Comparison of ENCODE assay signal across 18 cellular contexts in the genomic region with DNA sequence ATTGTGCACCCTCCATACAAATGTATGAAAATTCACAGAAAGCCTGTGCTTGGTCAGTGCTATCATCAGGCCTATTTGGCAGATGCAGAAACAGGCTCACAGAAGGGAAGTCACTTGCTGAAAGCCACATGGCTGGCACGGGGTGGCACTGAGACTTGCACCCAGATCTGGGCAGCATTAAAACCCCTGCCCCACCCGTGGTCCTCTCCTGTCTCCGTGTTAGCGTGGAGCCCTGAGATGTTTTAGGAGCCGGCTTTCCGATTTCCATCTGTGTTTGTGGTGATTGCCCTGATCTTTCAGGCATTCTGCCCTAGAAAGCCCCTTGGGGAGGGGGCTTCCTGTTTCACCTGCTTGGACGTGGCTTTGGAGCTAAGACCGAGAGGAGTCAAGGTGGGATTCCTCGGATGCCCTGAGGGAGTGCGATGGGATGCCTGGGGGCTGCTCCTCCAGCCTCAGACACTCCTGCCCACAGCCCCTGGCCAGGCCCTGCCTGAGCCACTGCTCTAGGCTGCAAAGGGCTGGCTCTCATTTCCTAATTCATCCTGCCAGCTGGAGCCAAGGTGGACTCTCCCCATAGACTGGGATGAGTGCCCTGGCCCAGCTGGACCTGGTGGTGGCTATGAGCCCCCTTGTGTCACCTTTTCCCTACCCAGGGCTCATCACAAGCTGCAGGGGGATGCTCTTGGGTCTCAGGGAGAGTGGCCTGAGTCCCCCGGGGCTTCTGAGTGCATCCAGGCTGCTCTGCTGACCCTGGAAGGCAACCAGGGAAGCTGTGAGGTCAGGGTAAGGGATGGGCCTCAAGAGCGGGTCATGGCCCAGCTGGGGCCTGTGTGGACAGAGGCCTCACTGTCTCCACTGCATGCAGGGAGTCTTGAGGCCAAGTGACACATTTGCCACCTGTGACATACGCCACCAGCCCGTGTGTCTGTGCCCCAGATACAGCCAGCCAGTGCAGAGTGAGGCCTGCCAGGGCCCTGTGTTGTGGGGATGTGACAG.
DNase-seq lines count a peak whose midpoint lies in the region; ATAC-seq, FAIRE-seq and TF ChIP-seq lines count a peak whose summit lies in the region.
"Had no signal": no experiment of that assay in that cellular context is flagged by ENCODE, and none has a peak within 500 bp of the region (broad histone marks: within the 10 kb centered on the region; RNA-seq: fewer than 3 reads in every experiment).

No MANE protein-coding gene starts in this region.

- H3K9me3 ChIP-seq in right cardiac atrium (ENCODE audit: control insufficient read depth, low read length) (no peaks in the 10 kb centered on the region), neuronal stem cell (replicated peaks in 1 of 2; ENCODE audit: control insufficient read depth in 2 of 2, insufficient read depth in 1 of 2, low read depth in 1 of 2, low read length in 2 of 2) (no peaks in the 10 kb centered on the region), vagina (no peaks in the 10 kb centered on the region)

- no peak overlapping the region for H2BK12ac ChIP-seq in neuronal stem cell (ENCODE audit: low read length)

- peaks cover 44% of the 10 kb centered on the region for H3K4me1 Mint-ChIP-seq in GM23338

- H3K9me3 Mint-ChIP-seq in GM23338 = no peaks in the 10 kb centered on the region
- H3K9me3 Mint-ChIP-seq: H9, WTC11 had no signal

- peak overlapping the region; percentile 12 for H2AK5ac ChIP-seq in neuronal stem cell (ENCODE audit: low read depth, low read length)

- no peak overlapping the region for H4K8ac ChIP-seq in neuronal stem cell (ENCODE audit: low read depth, low read length)

- no peaks in the 10 kb centered on the region for H3K79me1 ChIP-seq in neuronal stem cell (ENCODE audit: low read depth, low read length)

- H3K27ac Mint-ChIP-seq in GM23338 = no peak overlapping the region
- H3K27ac Mint-ChIP-seq: H9, WTC11 had no signal

- H2BK15ac ChIP-seq in neuronal stem cell (ENCODE audit: low read length) = peak overlapping the region; percentile 75

- FAIRE-seq in bronchial epithelial cell (lab: Jason Lieb, UNC) = peak; percentile 82

- H3K79me2 ChIP-seq in GM23338 (replicated peaks; ENCODE audit: insufficient read depth) = no peaks in the 10 kb centered on the region

- H3K27ac ChIP-seq in right cardiac atrium (ENCODE audit: low read length) (no peak overlapping the region), neuronal stem cell (replicated peaks; ENCODE audit: low read length) (no peak overlapping the region), vagina (no peak overlapping the region), GM23338 (ENCODE audit: low read depth) (no peak overlapping the region)

- H3K9me2 ChIP-seq in GM23338 (ENCODE audit: insufficient read depth) = no peaks in the 10 kb centered on the region

- peaks cover 20% of the 10 kb centered on the region for H3K27me3 Mint-ChIP-seq in GM23338 (ENCODE audit: insufficient read depth, low read depth, poor library complexity)

- no peak overlapping the region for H3K4me3 Mint-ChIP-seq in GM23338
- H3K4me3 Mint-ChIP-seq: H9, WTC11 had no signal

- H3K4me1 ChIP-seq in right cardiac atrium (ENCODE audit: control insufficient read depth, insufficient read depth, low read length) = peaks cover 2% of the 10 kb centered on the region
- peaks cover 29 to 53% of the 10 kb centered on the region in 2 donors for H3K4me1 ChIP-seq in neuronal stem cell (ENCODE audit: control insufficient read depth in 2 of 2, insufficient read depth in 1 of 2, low read depth in 1 of 2, low read length in 2 of 2)
- H3K4me1 ChIP-seq in vagina = peaks cover 4% of the 10 kb centered on the region
- peaks cover 32% of the 10 kb centered on the region; the same call in 1 of the 2 replicates for H3K4me1 ChIP-seq in GM23338 (ENCODE audit: insufficient read depth)

- no peak overlapping the region for H3K4me2 ChIP-seq in neuronal stem cell (ENCODE audit: insufficient read depth, low read length, poor library complexity, severe bottlenecking)
- H3K4me2 ChIP-seq in GM23338 = no peak overlapping the region

- H3K4me3 ChIP-seq in right cardiac atrium (ENCODE audit: low read length) = no peak overlapping the region
- H3K4me3 ChIP-seq in bronchial epithelial cell (ENCODE audit: low read depth, low read length) = no peak overlapping the region
- H3K4me3 ChIP-seq in neuronal stem cell (ENCODE audit: low read length in 2 of 2) = peak overlapping the region in 1 of 2 donors; percentile 1
- no peak overlapping the region for H3K4me3 ChIP-seq in vagina
- H3K4me3 ChIP-seq in GM23338 = no peak overlapping the region

- peak overlapping the region; percentile 70 for H3K18ac ChIP-seq in neuronal stem cell (ENCODE audit: low read length)

- no peaks in the 10 kb centered on the region; the same call in 2 of the 3 replicates for H3K36me3 Mint-ChIP-seq in GM23338 (ENCODE audit: low read depth)
- H3K36me3 Mint-ChIP-seq: WTC11 had no signal

- no peaks in the 10 kb centered on the region for H3K27me3 ChIP-seq in right cardiac atrium (ENCODE audit: control insufficient read depth, insufficient read depth)
- no peaks in the 10 kb centered on the region for H3K27me3 ChIP-seq in bronchial epithelial cell (ENCODE audit: control insufficient read depth, insufficient read depth, low read length)
- H3K27me3 ChIP-seq in neuronal stem cell (ENCODE audit: control insufficient read depth in 3 of 3, insufficient read depth in 3 of 3, low read depth in 1 of 3, low read length in 3 of 3) = peaks cover 0 to 3% (median 0%) of the 10 kb centered on the region in 3 experiments
- no peaks in the 10 kb centered on the region for H3K27me3 ChIP-seq in vagina
- H3K27me3 ChIP-seq in GM23338 (ENCODE audit: insufficient read depth) = no peaks in the 10 kb centered on the region

- no peak overlapping the region for H2AFZ ChIP-seq in neuronal stem cell (ENCODE audit: low read length)
- H2AFZ ChIP-seq in GM23338 = no peak overlapping the region

- TF ChIP-seq CTCF in bronchial epithelial cell (IDR thresholded peaks at IDR 0.05; ENCODE audit: insufficient read depth, low read length, severe bottlenecking) = no peak
- TF ChIP-seq CTCF in vagina (IDR thresholded peaks at IDR 0.05) = no peak
- no peak for TF ChIP-seq CTCF in GM23338 (conservative IDR thresholded peaks at IDR 0.05; ENCODE audit: low read depth in 2 of 2)

- H4K20me1 ChIP-seq in GM23338 (replicated peaks; ENCODE audit: insufficient read depth) = no peaks in the 10 kb centered on the region

- no peak overlapping the region for H2BK120ac ChIP-seq in neuronal stem cell (ENCODE audit: low read depth, low read length)

- H3K14ac ChIP-seq in neuronal stem cell (ENCODE audit: low read length) = no peak overlapping the region

- ATAC-seq in right cardiac atrium (no peak), GM23338 (no peak), GM18861 (IDR thresholded peaks at IDR 0.05; ENCODE audit: unreplicated experiment) (no peak)
- ATAC-seq: WTC11 had no signal

- peak; percentile 61 for DNase-seq in cardiac septum (ENCODE audit: low spot score)
- DNase-seq in right cardiac atrium = no peak
- DNase-seq in bronchial epithelial cell (ENCODE audit: low read depth) = no peak
- no peak for DNase-seq in neuronal stem cell (ENCODE audit: low spot score)
- DNase-seq in vagina (ENCODE audit: extremely low spot score in 2 of 2) = peak; percentile 79 to 90
- no peak for DNase-seq in GM23338 (ENCODE audit: low spot score)
- DNase-seq in SW480 (ENCODE audit: low spot score) = no peak
- DNase-seq: activated T-cell treated with anti-CD3 and anti-CD28 coated beads, Interleukin-2, amount 50 U/mL, for 48 hours; H9; hippocampal formation; KBM-7; NCI-H1417 treated with DMSO at 0.1 percent for 48 hours; NCI-H446; OCI-M1; retina; stimulated activated CD4-positive, alpha-beta T cell treated with anti-CD3 and anti-CD28 coated beads, Interleukin-2, amount 100 ng/mL, for 48 hours had no signal

- peak overlapping the region; percentile 32 for H4K91ac ChIP-seq in neuronal stem cell (ENCODE audit: low read depth, low read length, poor library complexity)

- H3F3A ChIP-seq in GM23338 (replicated peaks; ENCODE audit: low read depth) = 0 out of 2 replicates have a peak, but pooled peaks cover 4% of the 10 kb centered on the region

- WGBS in right cardiac atrium = 85% methylated on average over 14 of the region's 14 CpGs
- no CpG with 5 or more reads among the region's 14 CpGs for WGBS in neuronal stem cell (ENCODE audit: extremely low coverage in 2 of 2, insufficient read length in 2 of 2, insufficient replicate concordance in 1 of 2), 2 donors

- no peaks in the 10 kb centered on the region for H3K36me3 ChIP-seq in bronchial epithelial cell (ENCODE audit: control insufficient read depth, insufficient read depth, low read length)
- H3K36me3 ChIP-seq in neuronal stem cell (replicated peaks in 1 of 2; ENCODE audit: control insufficient read depth in 2 of 2, insufficient read depth in 2 of 2, low read length in 2 of 2) = no peaks in the 10 kb centered on the region
- no peaks in the 10 kb centered on the region for H3K36me3 ChIP-seq in vagina
- H3K36me3 ChIP-seq in GM23338 (ENCODE audit: insufficient read depth) = no peaks in the 10 kb centered on the region

- no peak overlapping the region for H3K23ac ChIP-seq in neuronal stem cell (ENCODE audit: low read depth, low read length, poor library complexity)

- H3K9ac ChIP-seq in neuronal stem cell (ENCODE audit: low read depth, low read length, poor library complexity) = peak overlapping the region; percentile 70

- TF ChIP-seq POLR2A in vagina (IDR thresholded peaks at IDR 0.05) = no peak

- peak overlapping the region; percentile 66 for H2BK5ac ChIP-seq in neuronal stem cell (ENCODE audit: low read length)

- no peak overlapping the region for H3K4ac ChIP-seq in neuronal stem cell (ENCODE audit: low read length)

- intact Hi-C loops in cardiac septum (cut with DNase I) (no loop called here), right cardiac atrium (cut with DNase I) (no loop called here), vagina (cut with DNase I) (no loop called here)

TF ChIP-seq in GM23338, 12 proteins besides CTCF, POLR2A, EP300 and RAD21 (continues in another document):
- TF ChIP-seq POLR2AphosphoS5 (IDR thresholded peaks at IDR 0.05; ENCODE audit: low read depth) = no peak

Comparison
In these comparisons a context has a peak if more than half of its experiments do, and no peak if none do; other contexts are left out.
1. DNase-seq: peak in cardiac septum (single experiment) and vagina (2 of 2); none in right cardiac atrium (0 of 3), bronchial epithelial cell (single experiment), neuronal stem cell (single experiment), GM23338 (single experiment) and SW480 (single experiment).